In genomic region chr5:154384480-154385235, GRCh38 we compare ENCODE assay signal across 9 cellular contexts.
A peak's percentile ranks its signal among the peaks of the same experiment; 100 is the strongest.
DNase-seq lines count a peak whose midpoint lies in the region; ATAC-seq and TF ChIP-seq lines count a peak whose summit lies in the region.
"Had no signal": no experiment of that assay in that cellular context is flagged by ENCODE, and none has a peak within 500 bp of the region (broad histone marks: within the 10 kb centered on the region; RNA-seq: fewer than 3 reads in every experiment).

No MANE protein-coding gene starts in this region.

- ATAC-seq in GM18502 (IDR thresholded peaks at IDR 0.05; ENCODE audit: poor library complexity, unreplicated experiment): peak; percentile 99
- ATAC-seq in GM21528 (IDR thresholded peaks at IDR 0.05; ENCODE audit: low FRiP score, unreplicated experiment): peak; percentile 97
- peak; percentile 98 for ATAC-seq in HG03558 (IDR thresholded peaks at IDR 0.05; ENCODE audit: extremely low read depth, unreplicated experiment)

- H3K4me3 ChIP-seq in dorsolateral prefrontal cortex: no peak overlapping the region

- H3K27me3 ChIP-seq in dorsolateral prefrontal cortex: no peaks in the 10 kb centered on the region

- peak; percentile 35 for DNase-seq in kidney glomerular epithelial cell (lab: John Stamatoyannopoulos, UW)
- no peak for DNase-seq in dorsolateral prefrontal cortex
- no peak for DNase-seq in SIG-M5 treated with dmso at 0.1 percent for 504 hours (lab: John Stamatoyannopoulos, UW; ENCODE audit: unreplicated experiment)
- DNase-seq in dermis blood vessel endothelial cell: no peak
- DNase-seq in iPS-NIHi11 (ENCODE audit: low spot score): no peak
- DNase-seq: H7 had no signal

- TF ChIP-seq CTCF in dorsolateral prefrontal cortex (IDR thresholded peaks at IDR 0.05 in 54 of 56, conservative IDR thresholded peaks at IDR 0.05 in 2 of 56; ENCODE audit: low read depth in 1 of 56, partially characterized antibody in 56 of 56): no peak

- no peak overlapping the region for H3K27ac ChIP-seq in dorsolateral prefrontal cortex

- intact Hi-C loops in dorsolateral prefrontal cortex (cut with DNase I): no loop called here
